8 cellular contexts compared by ENCODE assay signal in the genomic region with DNA sequence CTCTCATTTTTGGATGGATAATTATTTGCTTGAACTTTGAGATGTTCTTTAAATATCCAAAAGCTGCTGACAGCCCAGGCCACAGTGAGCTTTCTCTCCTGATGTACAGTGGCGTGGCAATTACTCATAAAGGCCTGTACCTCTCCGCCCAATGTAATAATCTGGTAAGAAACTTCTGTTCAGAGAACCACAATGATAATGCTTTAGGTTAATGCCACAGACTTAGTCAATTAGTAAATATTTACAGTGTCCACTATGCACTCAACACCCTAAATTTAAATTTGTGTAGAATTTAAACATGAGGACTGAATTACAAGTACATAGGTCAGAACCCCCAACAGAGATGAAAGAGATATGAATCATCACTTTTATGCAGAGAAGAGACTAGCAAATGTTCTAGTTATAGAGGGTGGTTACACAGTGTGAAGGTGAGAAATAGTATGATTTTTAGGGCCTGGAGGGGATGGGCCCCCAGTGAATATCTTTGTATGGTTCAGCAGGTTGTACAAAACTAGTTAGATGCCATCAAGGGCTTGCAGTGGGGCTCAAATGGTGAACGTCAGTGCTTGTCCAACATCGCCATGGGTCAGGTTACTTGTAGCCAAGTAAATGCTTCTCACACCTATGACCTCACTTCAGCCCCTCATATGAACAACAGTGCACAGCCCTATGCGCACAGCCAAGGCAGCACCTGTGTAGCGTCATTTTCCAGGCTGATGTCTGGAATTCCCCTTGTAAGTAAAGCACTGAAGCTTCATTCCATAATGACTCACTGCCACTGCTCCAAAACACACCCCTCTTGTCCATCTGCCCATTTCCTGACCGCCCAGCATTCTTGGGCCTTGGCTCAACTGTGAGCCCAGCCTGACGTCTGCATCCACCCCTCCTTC. TPM values are rescaled to one million over a fixed set of nuclear protein-coding genes. Genes with fewer than 3 reads are reported as not detected.
A peak's percentile ranks its signal among the peaks of the same experiment; 100 is the strongest.
DNase-seq lines count a peak whose midpoint lies in the region; ATAC-seq and TF ChIP-seq lines count a peak whose summit lies in the region.

No MANE protein-coding gene starts in this region.

- H3K4me3 ChIP-seq in esophagus (ENCODE audit: low read depth in 1 of 2, low read length in 2 of 2), result no peak overlapping the region
- peak overlapping the region; percentile 12 for H3K4me3 ChIP-seq in osteoblast (ENCODE audit: insufficient read depth, low read length)
- no peak overlapping the region for H3K4me3 ChIP-seq in A673 (ENCODE audit: low read depth, low read length, poor library complexity, severe bottlenecking)

- BruUV-seq in A673 (replicated peaks; lab: Mats Ljungman, UMichigan), result no TSS peak

- intact Hi-C loops in A673 (cut with micrococcal nuclease; ENCODE audit: unreplicated experiment), result no loop called here

- H4K20me1 ChIP-seq in osteoblast (ENCODE audit: insufficient read depth, low read length), result no peaks in the 10 kb centered on the region

- H3K36me3 ChIP-seq in esophagus (ENCODE audit: control insufficient read depth in 2 of 2, insufficient read depth in 2 of 2, low read length in 1 of 2), result peaks cover 0 to 2% of the 10 kb centered on the region in 2 donors
- H3K36me3 ChIP-seq in osteoblast (ENCODE audit: insufficient read depth, low read length), result peaks cover 6% of the 10 kb centered on the region
- H3K36me3 ChIP-seq in A673 (ENCODE audit: insufficient read depth, low read length, poor library complexity, severe bottlenecking), result no peaks in the 10 kb centered on the region

- CTCF ChIA-PET in A673 (lab: Charles Lee), result interaction anchor here (0.6 kb wide), 1 partner anchor 10 kb away, joined by 3 read pairs; no protein-coding TSS in a partner anchor

- ATAC-seq in HG03025 (IDR thresholded peaks at IDR 0.05; ENCODE audit: low FRiP score, unreplicated experiment) (no peak), HG03095 (IDR thresholded peaks at IDR 0.05; ENCODE audit: unreplicated experiment) (no peak), GM18520 (IDR thresholded peaks at IDR 0.05; ENCODE audit: unreplicated experiment) (no peak)

- H3K4me1 ChIP-seq in esophagus (ENCODE audit: control insufficient read depth in 2 of 2, insufficient read depth in 2 of 2, low read length in 1 of 2) (peaks cover 4 to 16% of the 10 kb centered on the region in 2 donors), osteoblast (ENCODE audit: insufficient read depth, low read length) (peaks cover 61% of the 10 kb centered on the region), A673 (ENCODE audit: insufficient read depth, low read length, poor library complexity, severe bottlenecking) (peaks cover 4% of the 10 kb centered on the region)

- peaks cover 68% of the 10 kb centered on the region for H3K79me2 ChIP-seq in osteoblast (ENCODE audit: insufficient read depth, low read length)

- POLR2A ChIA-PET in A673 (lab: Charles Lee; ENCODE audit: low non-redundant PET), result interaction anchor here (0.7 to 0.8 kb wide), 2 partner anchors 13 to 101 kb away, joined by 3 read pairs; a partner anchor contains a TSS

- no peaks in the 10 kb centered on the region for H3K27me3 ChIP-seq in esophagus (ENCODE audit: control insufficient read depth in 1 of 2, insufficient read depth in 2 of 2, low read length in 2 of 2)
- H3K27me3 ChIP-seq in osteoblast (ENCODE audit: insufficient read depth, low read length), result no peaks in the 10 kb centered on the region
- H3K27me3 ChIP-seq in A673 (replicated peaks; ENCODE audit: insufficient read depth, low read depth, low read length, poor library complexity), result no peaks in the 10 kb centered on the region

- H3K4me2 ChIP-seq in osteoblast (ENCODE audit: insufficient read depth, low read length), result peak overlapping the region; percentile 72

- H3K9me3 ChIP-seq in esophagus (ENCODE audit: control insufficient read depth in 2 of 2, insufficient read depth in 1 of 2, low read depth in 1 of 2, low read length in 1 of 2) (no peaks in the 10 kb centered on the region), osteoblast (ENCODE audit: low read depth, low read length) (no peaks in the 10 kb centered on the region), A673 (ENCODE audit: low read depth, low read length, poor library complexity, severe bottlenecking) (no peaks in the 10 kb centered on the region)

- H2AFZ ChIP-seq in osteoblast (ENCODE audit: low read length), result no peak overlapping the region

- 38 to 51% methylated on average over 8 of the region's 8 CpGs for WGBS in esophagus, 2 donors

- H3K27ac ChIP-seq in C4-2B, result peak overlapping the region; percentile 45
- H3K27ac ChIP-seq in esophagus (ENCODE audit: low read depth in 2 of 2, low read length in 1 of 2), result peak overlapping the region; percentile 73 to 85
- peak overlapping the region; percentile 98 for H3K27ac ChIP-seq in osteoblast (ENCODE audit: low read depth, low read length)
- H3K27ac ChIP-seq in A673 (ENCODE audit: low read depth, low read length, poor library complexity, severe bottlenecking), result no peak overlapping the region

- no peak for TF ChIP-seq CTCF in C4-2B (conservative IDR thresholded peaks at IDR 0.05)
- TF ChIP-seq CTCF in osteoblast (IDR thresholded peaks at IDR 0.05; ENCODE audit: extremely low read depth, low read depth, low read length), result no peak
- TF ChIP-seq CTCF in A673 (conservative IDR thresholded peaks at IDR 0.05; ENCODE audit: low read depth, low read length), result no peak

- DNase-seq in NCI-H460 (ENCODE audit: extremely low read depth, low read depth) (peak; percentile 57), osteoblast (ENCODE audit: insufficient read length, low spot score, missing footprints) (peak; percentile 89), A673 (ENCODE audit: low spot score) (no peak)

RNA-seq across cellular contexts. Expression of a gene that starts 13.3 kb away (rescaled TPM):
- total RNA-seq in NCI-H460 (2014; rRNA removed; shearing (Covaris generic)), result 21.0 and 22.7 TPM in 2 replicates
- 9.8 and 14.4 TPM in 2 replicates for polyA plus RNA-seq in NCI-H460 (2014; cell fraction: nucleus; rRNA removed)
- polyA plus RNA-seq in esophagus, result 1 to 10 TPM; 3.8 to 6.0 TPM
- 115 and 151 TPM in 2 replicates for total RNA-seq in osteoblast
- 43.9 and 52.4 TPM in 2 replicates for total RNA-seq in A673 (2021)
